Comparison of ENCODE assay signal across 1 cellular context in the genomic region with DNA sequence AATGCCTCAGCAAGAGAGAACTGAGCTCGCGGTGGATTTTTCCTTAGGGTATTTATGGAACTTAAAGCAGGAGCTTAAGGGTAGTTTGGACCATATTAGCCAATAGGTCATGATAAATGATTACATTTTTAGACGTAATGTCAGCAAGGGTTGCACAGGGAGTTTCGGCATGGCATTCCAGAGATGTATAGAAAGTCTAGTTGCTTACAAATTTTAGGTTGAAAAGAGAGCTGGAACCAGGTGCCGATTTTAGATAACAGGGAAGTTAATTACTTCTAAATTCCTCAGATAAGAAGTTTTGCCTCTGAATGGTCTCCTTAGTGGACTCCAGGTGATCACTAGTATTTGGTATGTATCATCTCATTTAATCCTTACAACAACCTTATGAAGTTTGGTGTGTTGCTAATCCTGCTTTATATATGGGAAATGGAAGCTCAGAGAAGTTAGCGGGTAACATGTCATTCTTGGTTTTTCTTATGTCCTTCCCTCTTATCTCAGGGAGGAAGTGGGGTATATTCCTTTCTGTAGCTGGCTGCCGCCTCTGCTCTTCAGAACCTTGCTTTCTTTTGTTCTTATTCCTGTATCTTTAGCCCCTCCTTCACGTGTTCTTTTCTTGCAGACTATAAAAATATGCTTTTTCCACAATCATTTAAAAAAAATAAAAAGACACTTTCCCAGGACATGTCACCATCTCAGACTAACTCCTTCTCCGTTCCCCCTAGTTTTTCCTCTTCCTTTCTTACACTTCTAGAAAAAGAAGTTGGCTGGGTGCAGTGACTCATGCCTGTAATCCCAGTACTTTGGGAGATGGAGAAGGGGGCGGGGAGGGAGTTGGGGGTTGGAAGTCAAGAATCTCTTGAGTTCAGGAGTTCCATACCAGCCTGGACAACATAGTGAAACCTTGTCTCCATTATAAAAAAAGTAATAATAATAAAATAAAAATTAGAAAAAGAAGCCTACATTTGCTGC.
TF ChIP-seq lines count a peak whose summit lies in the region.

No MANE protein-coding gene starts in this region.

TF ChIP-seq in HEK293, 187 proteins besides CTCF, POLR2A, EP300 and RAD21 (continued from another document):
- 0 out of 2 replicates have a peak, but pooled peaks have one; percentile 11 for TF ChIP-seq SP7 (tag by site-specific recombination; IDR thresholded peaks at IDR 0.05)
